ENCODE assay signal across 22 cellular contexts in genomic region chr11:86570457-86570856, GRCh38.
"Had no signal": no experiment of that assay in that cellular context is flagged by ENCODE, and none has a peak within 500 bp of the region (broad histone marks: within the 10 kb centered on the region; RNA-seq: fewer than 3 reads in every experiment).

No MANE protein-coding gene starts in this region.

- H3K4me3 Mint-ChIP-seq: activated B cell treated with CpG ODN at 0.5 μM for 24 hours; activated CD4-positive, alpha-beta T cell treated with anti-CD3 and anti-CD28 coated beads for 36 hours; activated naive CD8-positive, alpha-beta T cell treated with anti-CD3 and anti-CD28 coated beads for 36 hours; activated T-cell treated with anti-CD3 and anti-CD28 coated beads, Interleukin-2, amount 50 U/mL, for 4 hours; central memory CD8-positive, alpha-beta T cell; endodermal cell; immature natural killer cell; stimulated activated naive CD8-positive, alpha-beta T cell treated with anti-CD3 and anti-CD28 coated beads, Interleukin-15, Interleukin-2, amounts not matched to agents 100 ng/mL and 50 ng/mL, for 24 hours; T-helper 1 cell treated with Interleukin-12 subunit alpha and Interleukin-12 subunit beta and Interleukin-4 antibody, amounts not matched to agents 30 μg/mL and 1 μg/mL, for 36 hours had no signal

- H3K9me3 Mint-ChIP-seq: activated B cell treated with CpG ODN at 0.5 μM for 24 hours; activated naive CD8-positive, alpha-beta T cell treated with anti-CD3 and anti-CD28 coated beads for 36 hours; activated T-cell treated with anti-CD3 and anti-CD28 coated beads, Interleukin-2, amount 50 U/mL, for 4 hours; central memory CD8-positive, alpha-beta T cell; endodermal cell; stimulated activated naive CD8-positive, alpha-beta T cell treated with anti-CD3 and anti-CD28 coated beads, Interleukin-15, Interleukin-2, amounts not matched to agents 100 ng/mL and 50 ng/mL, for 24 hours; T-helper 1 cell treated with Interleukin-12 subunit alpha and Interleukin-12 subunit beta and Interleukin-4 antibody, amounts not matched to agents 30 μg/mL and 1 μg/mL, for 36 hours had no signal

- ATAC-seq: activated CD4-positive, alpha-beta T cell treated with anti-CD3 and anti-CD28 coated beads for 36 hours; activated T-cell treated with anti-CD3 and anti-CD28 coated beads, Interleukin-2, amount 50 U/mL, for 4 hours had no signal

- H3K4me1 Mint-ChIP-seq: activated B cell treated with CpG ODN at 0.5 μM for 24 hours; activated CD4-positive, alpha-beta T cell treated with anti-CD3 and anti-CD28 coated beads for 36 hours; activated naive CD8-positive, alpha-beta T cell treated with anti-CD3 and anti-CD28 coated beads for 36 hours; central memory CD8-positive, alpha-beta T cell had no signal

- DNase-seq: activated B cell treated with CpG ODN at 0.5 μM for 24 hours; activated CD4-positive, alpha-beta T cell treated with anti-CD3 and anti-CD28 coated beads for 36 hours; activated CD4-positive, alpha-beta T cell treated with anti-CD3 and anti-CD28 coated beads, Interleukin-2, amount 50 U/mL, for 4 hours; activated CD8-positive, alpha-beta memory T cell treated with anti-CD3 and anti-CD28 coated beads for 24 hours; activated CD8-positive, alpha-beta memory T cell treated with anti-CD3 and anti-CD28 coated beads, Interleukin-2, amount 50 U/mL, for 4 hours; activated naive CD4-positive, alpha-beta T cell treated with Interleukin-2 at 50 U/mL for 16 hours; activated naive CD8-positive, alpha-beta T cell treated with anti-CD3 and anti-CD28 coated beads for 36 hours; activated T-cell treated with anti-CD3 and anti-CD28 coated beads, Interleukin-2, amount 50 U/mL, for 4 hours; cortex of kidney; endodermal cell; immature natural killer cell; left ventricle myocardium inferior; ovary; spleen; T1000 had no signal

- H3K27ac Mint-ChIP-seq: activated B cell treated with CpG ODN at 0.5 μM for 24 hours; activated CD4-positive, alpha-beta T cell treated with anti-CD3 and anti-CD28 coated beads for 36 hours; activated naive CD8-positive, alpha-beta T cell treated with anti-CD3 and anti-CD28 coated beads for 36 hours; endodermal cell; immature natural killer cell; stimulated activated naive CD8-positive, alpha-beta T cell treated with anti-CD3 and anti-CD28 coated beads, Interleukin-15, Interleukin-2, amounts not matched to agents 100 ng/mL and 50 ng/mL, for 24 hours; T-helper 1 cell treated with Interleukin-12 subunit alpha and Interleukin-12 subunit beta and Interleukin-4 antibody, amounts not matched to agents 30 μg/mL and 1 μg/mL, for 36 hours had no signal

- H3K27ac ChIP-seq: breast epithelium, left ventricle myocardium inferior, ovary, prostate gland, spleen, tibial nerve, vagina had no signal

- H3K36me3 ChIP-seq: breast epithelium, left ventricle myocardium inferior, ovary, prostate gland, spleen, tibial nerve, vagina had no signal

- H3K36me3 Mint-ChIP-seq: activated naive CD8-positive, alpha-beta T cell treated with anti-CD3 and anti-CD28 coated beads for 36 hours; immature natural killer cell had no signal

- H3K4me1 ChIP-seq: breast epithelium, prostate gland had no signal

- H3K27me3 ChIP-seq: breast epithelium, ovary, spleen, tibial nerve, vagina had no signal

- H3K4me3 ChIP-seq: breast epithelium, left ventricle myocardium inferior, ovary, prostate gland, spleen, tibial nerve, vagina had no signal

- H3K9me3 ChIP-seq: breast epithelium, left ventricle myocardium inferior, ovary, prostate gland, spleen, tibial nerve, vagina had no signal

- H3K27me3 Mint-ChIP-seq: activated B cell treated with CpG ODN at 0.5 μM for 24 hours; activated CD4-positive, alpha-beta T cell treated with anti-CD3 and anti-CD28 coated beads for 36 hours; central memory CD8-positive, alpha-beta T cell had no signal
